Comparison of ENCODE assay signal across 8 cellular contexts in genomic region chr12:88490425-88490824, GRCh38.
"Had no signal": no experiment of that assay in that cellular context is flagged by ENCODE, and none has a peak within 500 bp of the region (broad histone marks: within the 10 kb centered on the region; RNA-seq: fewer than 3 reads in every experiment).

No MANE protein-coding gene starts in this region.

- H3K4me3 ChIP-seq: GM12878 had no signal

- DNase-seq: GDM1, GF-D8 had no signal

- ATAC-seq: GM12878 had no signal

- FAIRE-seq: G401.6, GM12878, GM12891, GM12892, GM18507, GM19239 had no signal
